ENCODE assay signal across 10 cellular contexts in the genomic region with DNA sequence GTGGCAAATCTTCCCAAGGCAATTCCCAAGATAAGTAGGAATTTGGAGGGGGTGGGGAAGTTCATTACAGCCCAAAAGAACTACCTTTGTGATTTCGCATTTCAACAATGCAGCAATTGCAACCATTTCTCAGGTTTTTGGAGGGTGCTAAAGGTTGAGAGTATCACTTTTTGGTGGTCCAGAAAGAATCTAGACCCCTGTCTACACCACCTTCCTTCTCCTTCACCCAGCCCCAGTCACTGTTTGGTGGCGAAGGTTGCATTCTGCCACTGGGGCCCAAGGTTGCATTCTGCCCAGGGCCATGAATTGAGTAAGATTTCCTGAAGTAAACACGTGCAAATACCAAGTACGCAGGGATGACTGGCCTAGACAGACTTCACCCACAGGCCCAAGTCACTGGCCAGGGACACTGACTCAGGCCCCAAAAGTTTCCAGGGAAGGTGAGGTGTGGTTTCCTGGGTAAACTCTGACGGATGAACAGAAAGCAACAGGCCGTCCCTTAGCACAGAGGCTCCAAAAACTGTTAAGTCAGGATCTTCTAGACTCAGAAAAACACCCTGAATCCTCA. TPM values are rescaled to one million over a fixed set of nuclear protein-coding genes. Genes with fewer than 3 reads are reported as not detected.
DNase-seq lines count a peak whose midpoint lies in the region; ATAC-seq, FAIRE-seq and TF ChIP-seq lines count a peak whose summit lies in the region.
"Had no signal": no experiment of that assay in that cellular context is flagged by ENCODE, and none has a peak within 500 bp of the region (broad histone marks: within the 10 kb centered on the region; RNA-seq: fewer than 3 reads in every experiment).

No MANE protein-coding gene starts in this region.

- H3K9me3 ChIP-seq in right cardiac atrium (ENCODE audit: control insufficient read depth, low read length) (no peaks in the 10 kb centered on the region), heart left ventricle (no peaks in the 10 kb centered on the region), WERI-Rb-1 (ENCODE audit: severe bottlenecking) (no peaks in the 10 kb centered on the region)

- H3K27ac ChIP-seq in right cardiac atrium (ENCODE audit: low read length) (no peak overlapping the region), heart left ventricle (peak overlapping the region in 2 of 12 donors; percentile 16 to 28), WERI-Rb-1 (no peak overlapping the region)

- H3K36me3 ChIP-seq in heart left ventricle (no peaks in the 10 kb centered on the region), WERI-Rb-1 (no peaks in the 10 kb centered on the region)

- 77% methylated on average over 6 of the region's 6 CpGs for WGBS in right cardiac atrium
- 79 to 87% (median 84%) methylated on average over 6 of the region's 6 CpGs for WGBS in heart left ventricle, 4 donors

- DNase-seq in right cardiac atrium (peak in 1 of 3 donors; percentile 26), heart left ventricle (no peak), SKM-1 treated with dmso at 0.1 percent for 144 hours (lab: John Stamatoyannopoulos, UW; ENCODE audit: unreplicated experiment) (peak; percentile 58), fibroblast of villous mesenchyme (ENCODE audit: low read depth) (peak; percentile 87), urothelium cell line (ENCODE audit: low spot score) (peak; percentile 79), WERI-Rb-1 (no peak)
- DNase-seq: activated gamma-delta T cell; CD8-positive, alpha-beta T cell had no signal

- H3K4me1 ChIP-seq in right cardiac atrium (ENCODE audit: control insufficient read depth, insufficient read depth, low read length) (no peaks in the 10 kb centered on the region), heart left ventricle (peaks cover 0 to 29% (median 13%) of the 10 kb centered on the region in 12 donors)

- intact Hi-C loops in right cardiac atrium (cut with DNase I), result no loop called here
- intact Hi-C loops in heart left ventricle (cut with DNase I), result loop anchor here in 1 of 10 donors (5.0 kb wide), 1 partner anchor 72 kb away; no protein-coding TSS in a partner anchor

- TF ChIP-seq POLR2A in heart left ventricle (IDR thresholded peaks at IDR 0.05), result no peak

- no peak for TF ChIP-seq CTCF in heart left ventricle (IDR thresholded peaks at IDR 0.05)
- TF ChIP-seq CTCF in fibroblast of villous mesenchyme (IDR thresholded peaks at IDR 0.05; ENCODE audit: insufficient read depth, low read depth, low read length), result no peak
- no peak for TF ChIP-seq CTCF in WERI-Rb-1 (IDR thresholded peaks at IDR 0.05; ENCODE audit: low read depth, low read length)

- FAIRE-seq in urothelium cell line (lab: Jason Lieb, UNC), result no peak

- no peaks in the 10 kb centered on the region for H3K27me3 ChIP-seq in right cardiac atrium (ENCODE audit: control insufficient read depth, insufficient read depth)
- H3K27me3 ChIP-seq in heart left ventricle, result no peaks in the 10 kb centered on the region
- H3K27me3 ChIP-seq in WERI-Rb-1 (ENCODE audit: insufficient read depth, low read depth, severe bottlenecking), result no peaks in the 10 kb centered on the region

- H3K4me3 ChIP-seq in right cardiac atrium (ENCODE audit: low read length) (no peak overlapping the region), heart left ventricle (no peak overlapping the region), fibroblast of villous mesenchyme (ENCODE audit: low read depth, low read length) (no peak overlapping the region), WERI-Rb-1 (ENCODE audit: low read depth, low read length) (no peak overlapping the region)

- ATAC-seq in right cardiac atrium, result peak; percentile 42 to 83
- ATAC-seq in heart left ventricle, result no peak
- ATAC-seq in GM18909 (IDR thresholded peaks at IDR 0.05; ENCODE audit: poor library complexity, unreplicated experiment), result no peak
- ATAC-seq in GM19397 (IDR thresholded peaks at IDR 0.05; ENCODE audit: unreplicated experiment), result no peak
- ATAC-seq: CD8-positive, alpha-beta T cell had no signal

RNA-seq across cellular contexts. Expression of a gene that starts 5.7 kb away (rescaled TPM):
- total RNA-seq in right cardiac atrium (under 1 TPM in 2 of 4 donors, not detected in 2; 0.06 to 0.11 TPM), heart left ventricle (under 1 TPM in 8 of 9 donors, not detected in 1; 0.08 to 0.35 (median 0.13) TPM), fibroblast of villous mesenchyme (under 0.01 TPM in 1 of 2 replicates, not detected in the other)
- polyA plus RNA-seq in right cardiac atrium (0.07 TPM), heart left ventricle (under 1 TPM; 0.04 to 0.08 TPM)
- total RNA-seq: CD8-positive, alpha-beta T cell had no signal

RNA-seq across cellular contexts. Expression of a gene that starts 21.7 kb away (rescaled TPM):
- total RNA-seq in right cardiac atrium, result 10 to 100 TPM in 1 of 4 donors, 1 to 10 TPM in 3; 5.1 to 10.4 (median 6.5) TPM
- 2.2 TPM for polyA plus RNA-seq in right cardiac atrium
- total RNA-seq in heart left ventricle, result 10 to 100 TPM in 1 of 9 donors, 1 to 10 TPM in 8; 3.5 to 14.7 (median 6.8) TPM
- 10 to 100 TPM in 1 of 2 donors, 1 to 10 TPM in 1; 1.5 to 22.1 TPM for polyA plus RNA-seq in heart left ventricle
- 16.4 and 21.6 TPM in 2 replicates for total RNA-seq in fibroblast of villous mesenchyme

Comparison
In these comparisons a context has a peak if more than half of its experiments do, and no peak if none do; other contexts are left out.
1. ATAC-seq: peak in right cardiac atrium (2 of 2); none in heart left ventricle (0 of 4), GM18909 (single experiment) and GM19397 (single experiment).
2. DNase-seq: peak in SKM-1 treated with dmso at 0.1 percent for 144 hours (single experiment), fibroblast of villous mesenchyme (single experiment) and urothelium cell line (single experiment); none in heart left ventricle (0 of 5) and WERI-Rb-1 (single experiment).